ENCODE assay signal across 1 cellular context in the genomic region with DNA sequence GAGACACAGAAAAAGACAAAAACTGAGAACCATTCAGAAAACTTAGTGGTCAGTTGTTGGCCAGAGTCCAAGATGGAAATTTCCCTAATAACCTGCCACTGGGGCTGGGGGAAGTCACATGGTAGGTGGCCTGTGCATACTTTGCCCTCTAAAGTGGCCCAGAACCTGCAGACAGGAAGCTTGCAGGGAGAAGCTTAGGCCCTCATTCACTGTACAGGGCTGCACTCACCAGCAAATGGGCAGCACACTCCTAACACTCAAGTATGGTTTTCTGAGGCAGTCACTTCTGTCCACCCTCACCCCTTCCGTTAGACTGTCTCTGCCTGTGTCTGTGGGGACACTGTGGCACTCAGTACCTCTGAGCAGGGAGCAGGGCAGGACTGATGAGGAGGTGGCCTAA.
TF ChIP-seq lines count a peak whose summit lies in the region.

No MANE protein-coding gene starts in this region.

TF ChIP-seq in WTC11, 78 proteins besides CTCF, POLR2A, EP300 and RAD21:
- TF ChIP-seq, protein P1, sequence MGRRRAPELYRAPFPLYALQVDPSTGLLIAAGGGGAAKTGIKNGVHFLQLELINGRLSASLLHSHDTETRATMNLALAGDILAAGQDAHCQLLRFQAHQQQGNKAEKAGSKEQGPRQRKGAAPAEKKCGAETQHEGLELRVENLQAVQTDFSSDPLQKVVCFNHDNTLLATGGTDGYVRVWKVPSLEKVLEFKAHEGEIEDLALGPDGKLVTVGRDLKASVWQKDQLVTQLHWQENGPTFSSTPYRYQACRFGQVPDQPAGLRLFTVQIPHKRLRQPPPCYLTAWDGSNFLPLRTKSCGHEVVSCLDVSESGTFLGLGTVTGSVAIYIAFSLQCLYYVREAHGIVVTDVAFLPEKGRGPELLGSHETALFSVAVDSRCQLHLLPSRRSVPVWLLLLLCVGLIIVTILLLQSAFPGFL (CRISPR knock-in tag; IDR thresholded peaks at IDR 0.05; ENCODE audit: borderline replicate concordance), result no peak
- no peak for TF ChIP-seq SP1 (CRISPR knock-in tag; conservative IDR thresholded peaks at IDR 0.05)
- TF ChIP-seq, protein P2, sequence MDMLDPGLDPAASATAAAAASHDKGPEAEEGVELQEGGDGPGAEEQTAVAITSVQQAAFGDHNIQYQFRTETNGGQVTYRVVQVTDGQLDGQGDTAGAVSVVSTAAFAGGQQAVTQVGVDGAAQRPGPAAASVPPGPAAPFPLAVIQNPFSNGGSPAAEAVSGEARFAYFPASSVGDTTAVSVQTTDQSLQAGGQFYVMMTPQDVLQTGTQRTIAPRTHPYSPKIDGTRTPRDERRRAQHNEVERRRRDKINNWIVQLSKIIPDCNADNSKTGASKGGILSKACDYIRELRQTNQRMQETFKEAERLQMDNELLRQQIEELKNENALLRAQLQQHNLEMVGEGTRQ (CRISPR knock-in tag; IDR thresholded peaks at IDR 0.05), result 0 out of 2 replicates have a peak, but pooled peaks have one; percentile 26
- TF ChIP-seq, protein P3, sequence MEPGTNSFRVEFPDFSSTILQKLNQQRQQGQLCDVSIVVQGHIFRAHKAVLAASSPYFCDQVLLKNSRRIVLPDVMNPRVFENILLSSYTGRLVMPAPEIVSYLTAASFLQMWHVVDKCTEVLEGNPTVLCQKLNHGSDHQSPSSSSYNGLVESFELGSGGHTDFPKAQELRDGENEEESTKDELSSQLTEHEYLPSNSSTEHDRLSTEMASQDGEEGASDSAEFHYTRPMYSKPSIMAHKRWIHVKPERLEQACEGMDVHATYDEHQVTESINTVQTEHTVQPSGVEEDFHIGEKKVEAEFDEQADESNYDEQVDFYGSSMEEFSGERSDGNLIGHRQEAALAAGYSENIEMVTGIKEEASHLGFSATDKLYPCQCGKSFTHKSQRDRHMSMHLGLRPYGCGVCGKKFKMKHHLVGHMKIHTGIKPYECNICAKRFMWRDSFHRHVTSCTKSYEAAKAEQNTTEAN (CRISPR knock-in tag; IDR thresholded peaks at IDR 0.05), result no peak
- TF ChIP-seq, protein P4, sequence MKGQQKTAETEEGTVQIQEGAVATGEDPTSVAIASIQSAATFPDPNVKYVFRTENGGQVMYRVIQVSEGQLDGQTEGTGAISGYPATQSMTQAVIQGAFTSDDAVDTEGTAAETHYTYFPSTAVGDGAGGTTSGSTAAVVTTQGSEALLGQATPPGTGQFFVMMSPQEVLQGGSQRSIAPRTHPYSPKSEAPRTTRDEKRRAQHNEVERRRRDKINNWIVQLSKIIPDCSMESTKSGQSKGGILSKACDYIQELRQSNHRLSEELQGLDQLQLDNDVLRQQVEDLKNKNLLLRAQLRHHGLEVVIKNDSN (CRISPR knock-in tag; IDR thresholded peaks at IDR 0.05), result no peak
- TF ChIP-seq, protein P5, sequence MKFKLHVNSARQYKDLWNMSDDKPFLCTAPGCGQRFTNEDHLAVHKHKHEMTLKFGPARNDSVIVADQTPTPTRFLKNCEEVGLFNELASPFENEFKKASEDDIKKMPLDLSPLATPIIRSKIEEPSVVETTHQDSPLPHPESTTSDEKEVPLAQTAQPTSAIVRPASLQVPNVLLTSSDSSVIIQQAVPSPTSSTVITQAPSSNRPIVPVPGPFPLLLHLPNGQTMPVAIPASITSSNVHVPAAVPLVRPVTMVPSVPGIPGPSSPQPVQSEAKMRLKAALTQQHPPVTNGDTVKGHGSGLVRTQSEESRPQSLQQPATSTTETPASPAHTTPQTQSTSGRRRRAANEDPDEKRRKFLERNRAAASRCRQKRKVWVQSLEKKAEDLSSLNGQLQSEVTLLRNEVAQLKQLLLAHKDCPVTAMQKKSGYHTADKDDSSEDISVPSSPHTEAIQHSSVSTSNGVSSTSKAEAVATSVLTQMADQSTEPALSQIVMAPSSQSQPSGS (CRISPR knock-in tag; IDR thresholded peaks at IDR 0.05; ENCODE audit: borderline replicate concordance, low read depth), result no peak
- no peak for TF ChIP-seq ETV6 (CRISPR knock-in tag; IDR thresholded peaks at IDR 0.05)
- TF ChIP-seq NFATC4 (CRISPR knock-in tag; IDR thresholded peaks at IDR 0.05), result no peak
